In genomic region chr6:167318354-167318753, GRCh38 we compare ENCODE assay signal across 12 cellular contexts. TPM values are rescaled to one million over a fixed set of nuclear protein-coding genes. Genes with fewer than 3 reads are reported as not detected.
A peak's percentile ranks its signal among the peaks of the same experiment; 100 is the strongest.
DNase-seq lines count a peak whose midpoint lies in the region; ATAC-seq, FAIRE-seq and TF ChIP-seq lines count a peak whose summit lies in the region.
"Not testable (repeated sequence)": the region's sequence is repeated elsewhere in the genome, so short reads cannot be mapped to it uniquely, and the experiment has no call there.
"Had no signal": no experiment of that assay in that cellular context is flagged by ENCODE, and none has a peak within 500 bp of the region (broad histone marks: within the 10 kb centered on the region; RNA-seq: fewer than 3 reads in every experiment).

No MANE protein-coding gene starts in this region.

- peak overlapping the region in 9 of 11 experiments; percentile 46 to 88 (median 82); a peak in 18 of 22 replicates for H3K4me2 ChIP-seq in BLaER1 treated with 17β-estradiol and CSF1 and Interleukin-3, amounts not matched to agents 10 nM and 100 nM
- H3K4me2 ChIP-seq in HepG2 (ENCODE audit: low read depth, low read length): not testable (repeated sequence)

- H3K4me1 ChIP-seq in BLaER1 treated with 17β-estradiol and CSF1 and Interleukin-3, amounts not matched to agents 10 nM and 100 nM: peaks cover 15 to 64% (median 47%) of the 10 kb centered on the region in 10 experiments
- H3K4me1 ChIP-seq in HepG2 (ENCODE audit: insufficient read depth, low read length): peaks cover 63% of the 10 kb centered on the region

- WGBS in HepG2 (ENCODE audit: low lambda C conversion rate): 96% methylated on average over 8 of the region's 10 CpGs

- BruUV-seq in HepG2 (replicated peaks; lab: Mats Ljungman, UMichigan): not testable (repeated sequence)

- not testable (repeated sequence) for H3K27ac ChIP-seq in BLaER1 treated with 17β-estradiol and CSF1 and Interleukin-3, amounts not matched to agents 10 nM and 100 nM; HepG2 (ENCODE audit: extremely low read length, insufficient read depth, low read length)

- not testable (repeated sequence) for H3K79me2 ChIP-seq in HepG2 (ENCODE audit: insufficient read depth, low read length)

- H3K36me3 ChIP-seq in BLaER1 treated with 17β-estradiol and CSF1 and Interleukin-3, amounts not matched to agents 10 nM and 100 nM; HepG2 (replicated peaks in 1 of 2; ENCODE audit: control insufficient read depth in 1 of 2, insufficient read depth in 2 of 2, low read length in 2 of 2): not testable (repeated sequence)

- DNase-seq in A172 (ENCODE audit: low spot score) (peak; percentile 29), RCC 7860 (ENCODE audit: low spot score) (peak; percentile 68), astrocyte of the hippocampus (ENCODE audit: low read depth, low spot score) (peak; percentile 11)
- not testable (repeated sequence) for DNase-seq in HepG2 (ENCODE audit: low spot score)

- not testable (repeated sequence) for TF ChIP-seq EP300 in HepG2 (IDR thresholded peaks at IDR 0.05; ENCODE audit: low read depth in 2 of 2, low read length in 2 of 2); HepG2 (CRISPR knock-in tag; IDR thresholded peaks at IDR 0.05; ENCODE audit: borderline replicate concordance)

- not testable (repeated sequence) for H4K20me1 ChIP-seq in BLaER1 treated with 17β-estradiol and CSF1 and Interleukin-3, amounts not matched to agents 10 nM and 100 nM; HepG2 (ENCODE audit: insufficient read depth, low read length)

- peaks cover 0 to 27% (median 5%) of the 10 kb centered on the region in 11 experiments; a peak in 14 of 22 replicates for H3K27me3 ChIP-seq in BLaER1 treated with 17β-estradiol and CSF1 and Interleukin-3, amounts not matched to agents 10 nM and 100 nM
- not testable (repeated sequence) for H3K27me3 ChIP-seq in HepG2 (ENCODE audit: control insufficient read depth in 1 of 2, insufficient read depth in 2 of 2, low read length in 2 of 2)

- POLR2A ChIA-PET in HepG2 (lab: Yijun Ruan, JAX): interaction anchor here (0.6 to 3.5 kb wide), 2 partner anchors 9 to 28 kb away, joined by 3 to 15 read pairs; no protein-coding TSS in a partner anchor

- in situ Hi-C loops in HepG2 (cut with HindIII; ENCODE audit: extremely low pct_ligation_motif_present, low pct_unique_long_range_greater_than_20kb): not testable (repeated sequence)

- H2AFZ ChIP-seq in HepG2 (ENCODE audit: low read length): not testable (repeated sequence)

- CTCF ChIA-PET in HepG2 (lab: Yijun Ruan, JAX; ENCODE audit: low intra/inter-chr PET ratio, low total read pairs): not testable (repeated sequence)

- not testable (repeated sequence) for TF ChIP-seq POLR2A in HepG2 (IDR thresholded peaks at IDR 0.05; ENCODE audit: insufficient read depth in 1 of 2, low read depth in 2 of 2, low read length in 2 of 2)

- intact Hi-C loops in HepG2 (cut with micrococcal nuclease; ENCODE audit: unreplicated experiment): not testable (repeated sequence)

- TF ChIP-seq RAD21 in HepG2 (CRISPR knock-in tag; IDR thresholded peaks at IDR 0.05): not testable (repeated sequence)

- not testable (repeated sequence) for ATAC-seq in HepG2

- not testable (repeated sequence) for TF ChIP-seq CTCF in HepG2 (CRISPR knock-in tag; IDR thresholded peaks at IDR 0.05)

- not testable (repeated sequence) for H3K9me3 ChIP-seq in BLaER1 treated with 17β-estradiol and CSF1 and Interleukin-3, amounts not matched to agents 10 nM and 100 nM (replicated peaks in 1 of 11); HepG2 (ENCODE audit: low read length)

- peak; percentile 68 for FAIRE-seq in RCC 7860 (lab: Jason Lieb, UNC)
- FAIRE-seq in HepG2 (lab: Jason Lieb, UNC): not testable (repeated sequence)

- H3K9ac ChIP-seq in BLaER1 treated with 17β-estradiol and CSF1 and Interleukin-3, amounts not matched to agents 10 nM and 100 nM: 0 out of 22 replicates have a peak overlapping the region, but pooled peaks of 1 of the 11 experiments have one; percentile 25
- not testable (repeated sequence) for H3K9ac ChIP-seq in HepG2 (ENCODE audit: insufficient read depth, low read depth, low read length)

- not testable (repeated sequence) for H3K4me3 ChIP-seq in BLaER1 treated with 17β-estradiol and CSF1 and Interleukin-3, amounts not matched to agents 10 nM and 100 nM; HepG2 (replicated peaks in 1 of 3; ENCODE audit: insufficient read depth in 1 of 3, low read depth in 2 of 3, low read length in 3 of 3)

RNA-seq across cellular contexts. Expression of gene TTLL2, which starts 6.5 kb away (rescaled TPM):
- total RNA-seq in A172 (2014; rRNA removed; shearing (Covaris generic)): not detected in 2 replicates
- total RNA-seq in HepG2 (2016; rRNA removed; fragmentation: Illumina TruSeq; extraction: Trizol): not detected in 2 replicates
- total RNA-seq in HepG2 (2016; cell fraction: cytosol; rRNA removed; fragmentation: Illumina TruSeq; extraction: Trizol; ENCODE audit: low read depth): not detected in 2 replicates
- 0.04 TPM in 1 of 2 replicates, not detected in the other for total RNA-seq in HepG2 (2016; cell fraction: insoluble cytoplasmic fraction; rRNA removed; fragmentation: Illumina TruSeq; extraction: Trizol)
- not detected in 2 replicates for total RNA-seq in HepG2 (2016; cell fraction: membrane; rRNA removed; fragmentation: Illumina TruSeq; extraction: Trizol)
- not detected in 2 replicates for total RNA-seq in HepG2 (2016; cell fraction: nucleus; rRNA removed; fragmentation: Illumina TruSeq; extraction: Trizol)
- 0.03 TPM in 1 of 2 replicates, not detected in the other for polyA plus RNA-seq in HepG2 (2011; rRNA removed)
- not detected in 2 replicates for polyA plus RNA-seq in HepG2 (2011; cell fraction: cytosol; rRNA removed)
- polyA plus RNA-seq in HepG2 (2011; cell fraction: nucleus; rRNA removed): not detected in 2 replicates
- polyA plus RNA-seq in HepG2 (2012): not detected in 2 replicates
- not detected in 2 replicates for polyA plus RNA-seq in HepG2 (2016; cell fraction: cytosol; fragmentation: Illumina TruSeq; extraction: Trizol; ENCODE audit: low read depth)
- polyA plus RNA-seq in HepG2 (2016; cell fraction: insoluble cytoplasmic fraction; fragmentation: Illumina TruSeq; extraction: Trizol; ENCODE audit: low read depth): not detected in 2 replicates
- polyA plus RNA-seq in HepG2 (2016; cell fraction: membrane; fragmentation: Illumina TruSeq; extraction: Trizol; ENCODE audit: low read depth): not detected in 2 replicates
- not detected in 2 replicates for polyA plus RNA-seq in HepG2 (2016; cell fraction: nucleus; fragmentation: Illumina TruSeq; extraction: Trizol; ENCODE audit: insufficient read depth, low read depth)
- not detected in 2 replicates for polyA minus RNA-seq in HepG2 (2011; rRNA and poly(A)+ RNA removed; ENCODE audit: low replicate concordance)
- polyA minus RNA-seq in HepG2 (2011; cell fraction: cytosol; rRNA and poly(A)+ RNA removed): not detected in 2 replicates
- polyA minus RNA-seq in HepG2 (2011; cell fraction: nucleus; rRNA and poly(A)+ RNA removed): not detected in 2 replicates
- total RNA-seq: A673; Calu3; CD4-positive, alpha-beta memory T cell; CD4-positive, CD25-positive, alpha-beta regulatory T cell; CD8-positive, alpha-beta memory T cell had no signal
- polyA plus RNA-seq: AG04450; CD14-positive monocyte; CD4-positive, CD25-positive, alpha-beta regulatory T cell; CD8-positive, alpha-beta memory T cell had no signal

RNA-seq across cellular contexts. Expression of gene UNC93A, which starts 27.2 kb away (rescaled TPM):
- total RNA-seq in A172 (2014; rRNA removed; shearing (Covaris generic)): not detected in 2 replicates
- total RNA-seq in HepG2 (2016; rRNA removed; fragmentation: Illumina TruSeq; extraction: Trizol): 8.3 and 11.0 TPM in 2 replicates
- total RNA-seq in HepG2 (2016; cell fraction: cytosol; rRNA removed; fragmentation: Illumina TruSeq; extraction: Trizol; ENCODE audit: low read depth): 4.1 and 4.2 TPM in 2 replicates
- total RNA-seq in HepG2 (2016; cell fraction: insoluble cytoplasmic fraction; rRNA removed; fragmentation: Illumina TruSeq; extraction: Trizol): 8.7 and 10.0 TPM in 2 replicates
- 7.5 and 7.8 TPM in 2 replicates for total RNA-seq in HepG2 (2016; cell fraction: membrane; rRNA removed; fragmentation: Illumina TruSeq; extraction: Trizol)
- total RNA-seq in HepG2 (2016; cell fraction: nucleus; rRNA removed; fragmentation: Illumina TruSeq; extraction: Trizol): 6.8 and 7.8 TPM in 2 replicates
- polyA plus RNA-seq in HepG2 (2011; rRNA removed): 32.4 and 42.7 TPM in 2 replicates
- 40.5 and 49.1 TPM in 2 replicates for polyA plus RNA-seq in HepG2 (2011; cell fraction: cytosol; rRNA removed)
- polyA plus RNA-seq in HepG2 (2011; cell fraction: nucleus; rRNA removed): 21.7 and 28.7 TPM in 2 replicates
- 9.6 and 43.8 TPM in 2 replicates for polyA plus RNA-seq in HepG2 (2012)
- polyA plus RNA-seq in HepG2 (2016; cell fraction: cytosol; fragmentation: Illumina TruSeq; extraction: Trizol; ENCODE audit: low read depth): 3.4 and 3.8 TPM in 2 replicates
- 6.5 and 9.8 TPM in 2 replicates for polyA plus RNA-seq in HepG2 (2016; cell fraction: insoluble cytoplasmic fraction; fragmentation: Illumina TruSeq; extraction: Trizol; ENCODE audit: low read depth)
- polyA plus RNA-seq in HepG2 (2016; cell fraction: membrane; fragmentation: Illumina TruSeq; extraction: Trizol; ENCODE audit: low read depth): 6.1 and 6.5 TPM in 2 replicates
- polyA plus RNA-seq in HepG2 (2016; cell fraction: nucleus; fragmentation: Illumina TruSeq; extraction: Trizol; ENCODE audit: insufficient read depth, low read depth): 10.8 and 11.1 TPM in 2 replicates
- polyA minus RNA-seq in HepG2 (2011; rRNA and poly(A)+ RNA removed; ENCODE audit: low replicate concordance): 97.2 TPM in 1 of 2 replicates, not detected in the other
- 16.1 and 16.4 TPM in 2 replicates for polyA minus RNA-seq in HepG2 (2011; cell fraction: cytosol; rRNA and poly(A)+ RNA removed)
- polyA minus RNA-seq in HepG2 (2011; cell fraction: nucleus; rRNA and poly(A)+ RNA removed): 12.5 and 12.9 TPM in 2 replicates
- total RNA-seq: A673; Calu3; CD4-positive, alpha-beta memory T cell; CD4-positive, CD25-positive, alpha-beta regulatory T cell; CD8-positive, alpha-beta memory T cell had no signal
- polyA plus RNA-seq: AG04450; CD14-positive monocyte; CD4-positive, alpha-beta memory T cell; CD4-positive, CD25-positive, alpha-beta regulatory T cell; CD8-positive, alpha-beta memory T cell had no signal
